Comparison of ENCODE assay signal across 21 cellular contexts in genomic region chr3:141432904-141433303, GRCh38. TPM values are rescaled to one million over a fixed set of nuclear protein-coding genes. Genes with fewer than 3 reads are reported as not detected.
DNase-seq lines count a peak whose midpoint lies in the region; ATAC-seq, FAIRE-seq and TF ChIP-seq lines count a peak whose summit lies in the region.
"Had no signal": no experiment of that assay in that cellular context is flagged by ENCODE, and none has a peak within 500 bp of the region (broad histone marks: within the 10 kb centered on the region; RNA-seq: fewer than 3 reads in every experiment).

No MANE protein-coding gene starts in this region.

- H3K27ac ChIP-seq in right atrium auricular region: peak overlapping the region; percentile 67 to 77
- H3K27ac ChIP-seq in kidney (ENCODE audit: low read depth in 2 of 2, low read length in 2 of 2): no peak overlapping the region
- peak overlapping the region; percentile 94 for H3K27ac ChIP-seq in rectal smooth muscle tissue (ENCODE audit: low read depth, low read length)
- peak overlapping the region; percentile 71 for H3K27ac ChIP-seq in vagina
- H3K27ac ChIP-seq in breast epithelium: no peak overlapping the region
- H3K27ac ChIP-seq: BLaER1 had no signal

- H3K4me3 ChIP-seq in right atrium auricular region (no peak overlapping the region), kidney (ENCODE audit: low read length in 2 of 2) (no peak overlapping the region), rectal smooth muscle tissue (ENCODE audit: low read length) (peak overlapping the region; percentile 37), vagina (no peak overlapping the region), breast epithelium (no peak overlapping the region)
- H3K4me3 ChIP-seq: adrenal gland, BLaER1, MG63 had no signal

- no peaks in the 10 kb centered on the region for H3K27me3 ChIP-seq in right atrium auricular region
- no peaks in the 10 kb centered on the region for H3K27me3 ChIP-seq in rectal smooth muscle tissue (ENCODE audit: control insufficient read depth, insufficient read depth, low read length)
- H3K27me3 ChIP-seq in vagina: no peaks in the 10 kb centered on the region
- no peaks in the 10 kb centered on the region for H3K27me3 ChIP-seq in breast epithelium
- H3K27me3 ChIP-seq: adrenal gland, BLaER1, MG63 had no signal

- peaks cover 0 to 73% of the 10 kb centered on the region in 2 donors for H3K4me1 ChIP-seq in right atrium auricular region
- peaks cover 5 to 13% of the 10 kb centered on the region in 2 donors for H3K4me1 ChIP-seq in kidney (ENCODE audit: control insufficient read depth in 1 of 2, insufficient read depth in 1 of 2, low read depth in 1 of 2, low read length in 2 of 2)
- peaks cover 51% of the 10 kb centered on the region for H3K4me1 ChIP-seq in rectal smooth muscle tissue (ENCODE audit: control insufficient read depth, insufficient read depth, low read length)
- H3K4me1 ChIP-seq in vagina: peaks cover 33% of the 10 kb centered on the region
- no peaks in the 10 kb centered on the region for H3K4me1 ChIP-seq in breast epithelium
- H3K4me1 ChIP-seq: BLaER1 had no signal

- H3K9ac ChIP-seq in kidney (ENCODE audit: low read length in 2 of 2): no peak overlapping the region
- H3K9ac ChIP-seq in rectal smooth muscle tissue (ENCODE audit: low read length): no peak overlapping the region
- H3K9ac ChIP-seq: BLaER1 had no signal

- H3K36me3 ChIP-seq in right atrium auricular region (peaks cover 14% of the 10 kb centered on the region), kidney (ENCODE audit: control insufficient read depth in 1 of 2, insufficient read depth in 2 of 2, low read length in 2 of 2) (peaks cover 4 to 8% of the 10 kb centered on the region in 2 donors), rectal smooth muscle tissue (ENCODE audit: control insufficient read depth, insufficient read depth, low read length) (peaks cover 5% of the 10 kb centered on the region), vagina (peaks cover 0 to 4% of the 10 kb centered on the region in 2 donors), breast epithelium (no peaks in the 10 kb centered on the region)
- H3K36me3 ChIP-seq: BLaER1, MG63 had no signal

- peak; percentile 47 for FAIRE-seq in kidney (lab: Jason Lieb, UNC)
- FAIRE-seq: urothelium cell line had no signal

- intact Hi-C loops in cardiac septum (cut with DNase I): no loop called here
- intact Hi-C loops in kidney (cut with DNase I): no loop called here
- intact Hi-C loops in vagina (cut with DNase I): no loop called here
- intact Hi-C loops in breast epithelium (cut with DNase I; ENCODE audit: low total_unique reads): loop anchor here (10.0 kb wide), 1 partner anchor 58 kb away; no protein-coding TSS in a partner anchor

- DNase-seq in right atrium auricular region (ENCODE audit: low spot score): no peak
- DNase-seq in cardiac septum (ENCODE audit: low spot score): no peak
- no peak for DNase-seq in kidney
- no peak for DNase-seq in vagina (ENCODE audit: extremely low spot score in 2 of 2)
- DNase-seq in breast epithelium (ENCODE audit: low spot score in 2 of 2): no peak
- DNase-seq: activated CD4-positive, alpha-beta T cell treated with anti-CD3 and anti-CD28 coated beads for 4 hours; activated naive CD4-positive, alpha-beta T cell; activated T-cell treated with anti-CD3 and anti-CD28 coated beads, Interleukin-2, amount 50 U/mL, for 4 hours; adrenal gland; GDM1; left colon; MG63; natural killer cell; NCI-H146; NCI-H510A; stimulated activated CD8-positive, alpha-beta memory T cell treated with anti-CD3 and anti-CD28 coated beads, Interleukin-4, amount 100 ng/mL, for 48 hours had no signal

- H3K9me3 ChIP-seq in right atrium auricular region (no peaks in the 10 kb centered on the region), kidney (ENCODE audit: control insufficient read depth in 1 of 2, low read length in 2 of 2) (no peaks in the 10 kb centered on the region), vagina (no peaks in the 10 kb centered on the region), breast epithelium (no peaks in the 10 kb centered on the region)
- H3K9me3 ChIP-seq: adrenal gland, BLaER1, MG63 had no signal

- TF ChIP-seq POLR2A in vagina (IDR thresholded peaks at IDR 0.05) (no peak), GM18505 (IDR thresholded peaks at IDR 0.05; ENCODE audit: borderline replicate concordance, extremely low read depth, insufficient read depth, insufficient read length) (no peak), breast epithelium (IDR thresholded peaks at IDR 0.05) (no peak)

- no peak for TF ChIP-seq CTCF in right atrium auricular region (IDR thresholded peaks at IDR 0.05)
- TF ChIP-seq CTCF in kidney (IDR thresholded peaks at IDR 0.05; ENCODE audit: borderline replicate concordance, extremely low read depth, insufficient read depth): no peak
- TF ChIP-seq CTCF in vagina (IDR thresholded peaks at IDR 0.05): no peak
- TF ChIP-seq CTCF in breast epithelium (IDR thresholded peaks at IDR 0.05): no peak

- ATAC-seq in GM21825 (IDR thresholded peaks at IDR 0.05; ENCODE audit: unreplicated experiment) (no peak), GM18505 (IDR thresholded peaks at IDR 0.05; ENCODE audit: unreplicated experiment) (no peak)
- ATAC-seq: activated T-cell treated with anti-CD3 and anti-CD28 coated beads, Interleukin-2, amount 50 U/mL, for 4 hours; left colon; natural killer cell had no signal

RNA-seq across cellular contexts. Expression of gene RASA2, which starts 53.9 kb away (rescaled TPM):
- total RNA-seq in right atrium auricular region: 1 to 10 TPM; 3.3 to 5.1 TPM
- total RNA-seq in cardiac septum: 7.1 TPM
- total RNA-seq in kidney: 29.8 TPM
- polyA plus RNA-seq in kidney (ENCODE audit: insufficient read depth, low read depth, low replicate concordance): 2.2 TPM
- total RNA-seq in vagina: 18.4 TPM
- 10 to 100 TPM; 15.2 to 43.2 (median 22.0) TPM for total RNA-seq in breast epithelium

Comparison
In these comparisons a context has a peak if more than half of its experiments do, and no peak if none do; other contexts are left out.
1. H3K27ac ChIP-seq: peak in right atrium auricular region (2 of 2), rectal smooth muscle tissue (single experiment) and vagina (single experiment); none in kidney (0 of 2) and breast epithelium (0 of 2).